Comparison of ENCODE assay signal across 9 cellular contexts in the genomic region with DNA sequence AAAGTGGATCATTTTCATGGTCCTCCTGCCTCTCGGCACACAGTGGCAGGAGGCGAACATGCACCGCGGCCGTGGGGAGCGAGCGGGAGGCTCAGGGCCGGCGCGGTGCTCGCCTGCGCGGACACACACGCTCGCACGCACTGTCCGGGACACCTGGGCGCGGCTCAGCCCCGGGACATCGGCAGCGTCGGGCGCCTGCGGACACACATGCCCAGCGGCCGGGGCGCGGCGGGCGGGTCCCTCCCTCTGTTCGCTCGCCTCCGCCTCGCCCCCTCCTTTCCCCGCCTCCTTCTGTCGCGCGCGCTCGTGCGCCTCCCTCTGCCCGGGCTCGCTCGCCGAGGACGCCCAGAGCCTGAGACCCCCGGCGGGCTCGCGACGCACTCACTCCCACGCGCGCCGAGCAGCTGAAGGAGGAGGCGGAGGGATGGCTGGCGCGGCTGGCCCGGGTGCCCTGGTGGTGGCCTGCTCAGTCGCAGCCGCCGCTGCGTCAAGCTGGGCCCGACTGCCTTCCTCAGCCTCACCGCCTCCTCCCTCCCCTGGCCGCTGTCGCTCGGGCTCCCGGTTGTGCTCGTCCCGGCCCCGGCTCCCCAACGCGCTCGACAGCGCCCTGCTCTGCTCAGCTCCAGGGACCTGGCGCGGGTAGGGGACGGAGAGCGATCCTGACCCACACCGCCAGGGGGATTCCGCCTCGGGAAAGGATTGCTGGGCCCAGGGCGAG. TPM values are rescaled to one million over a fixed set of nuclear protein-coding genes. Genes with fewer than 3 reads are reported as not detected.
DNase-seq lines count a peak whose midpoint lies in the region; ATAC-seq, FAIRE-seq and TF ChIP-seq lines count a peak whose summit lies in the region.
"Had no signal": no experiment of that assay in that cellular context is flagged by ENCODE, and none has a peak within 500 bp of the region (broad histone marks: within the 10 kb centered on the region; RNA-seq: fewer than 3 reads in every experiment).

A gene (minus strand): TSS at position 230 of the 718 bp plus-strand sequence. CDS start 170 bp downstream, at position 60.

- ATAC-seq in HG03108 (IDR thresholded peaks at IDR 0.05; ENCODE audit: unreplicated experiment) (peak; percentile 60), left ventricle myocardium superior (peak; percentile 97), pancreas (peak; percentile 91 to 97 (median 96))

- WGBS in pancreas, 2 donors = 0 to 1% methylated on average over 56 to 85 of the region's 85 CpGs

- no peaks in the 10 kb centered on the region for H3K36me3 ChIP-seq in pancreas

- no peaks in the 10 kb centered on the region for H3K27me3 ChIP-seq in pancreas

- no peaks in the 10 kb centered on the region for H3K9me3 ChIP-seq in pancreas

- FAIRE-seq in pancreas (lab: Jason Lieb, UNC) = no peak
- FAIRE-seq: colon had no signal

- intact Hi-C loops in left ventricle myocardium superior (cut with micrococcal nuclease) = no loop called here
- intact Hi-C loops in pancreas (cut with DNase I) = no loop called here

- peaks cover 0 to 10% (median 6%) of the 10 kb centered on the region in 3 donors for H3K4me1 ChIP-seq in pancreas

- DNase-seq in NCI-H524 (lab: John Stamatoyannopoulos, UW) (peak; percentile 58 to 70), NCI-H524 treated with DMSO at 0.1 percent for 48 hours (lab: John Stamatoyannopoulos, UW) (no peak), NCI-H526 treated with DMSO at 0.1 percent for 48 hours (lab: John Stamatoyannopoulos, UW) (peak; percentile 13), anterior cingulate cortex (lab: John Stamatoyannopoulos, UW) (peak in 53 of 58 donors; percentile 13 to 82 (median 44)), left ventricle myocardium superior (peak; percentile 92), pancreas (peak; percentile 76 to 93 (median 83))
- no peak for DNase-seq in activated CD4-positive, CD25-positive, alpha-beta regulatory T cell treated with anti-CD3 and anti-CD28 coated beads, Interleukin-2, amount 50 U/mL, for 72 hours

- H3K27ac ChIP-seq in pancreas = peak within 1 kb of the TSS; percentile 20 to 74 (median 58)

- H3K4me3 ChIP-seq in pancreas = peak within 1 kb of the TSS; percentile 44 to 66 (median 50)

- TF ChIP-seq CTCF in pancreas (IDR thresholded peaks at IDR 0.05) = peak; percentile 54 to 74 (median 63)

RNA-seq across cellular contexts. Expression of the gene that starts here (rescaled TPM):
- total RNA-seq in left ventricle myocardium superior = 97.7 TPM
- 1 to 10 TPM in 5 of 6 donors, under 1 TPM in 1; 0.87 to 2.6 (median 1.6) TPM for total RNA-seq in pancreas
- 1 to 10 TPM in 1 of 2 donors, under 1 TPM in 1; 0.91 to 1.5 TPM for polyA plus RNA-seq in pancreas

Comparison
In these comparisons a context has a peak if more than half of its experiments do, and no peak if none do; other contexts are left out.
1. RNA of the gene that starts here (total RNA-seq): 97.7 TPM in left ventricle myocardium superior (single experiment); 0.87 to 2.6 TPM in pancreas; every median in the first group is over 10 times any median in the second.
2. DNase-seq: peak in NCI-H524 (2 of 2), NCI-H526 treated with DMSO at 0.1 percent for 48 hours (single experiment), anterior cingulate cortex (53 of 58), left ventricle myocardium superior (single experiment) and pancreas (6 of 6); none in NCI-H524 treated with DMSO at 0.1 percent for 48 hours (single experiment) and activated CD4-positive, CD25-positive, alpha-beta regulatory T cell treated with anti-CD3 and anti-CD28 coated beads, Interleukin-2, amount 50 U/mL, for 72 hours (single experiment).
3. Peak in every context shown above with its lines, with median percentiles within 50 percentile points of each other: ATAC-seq.